35 cellular contexts compared by ENCODE assay signal in genomic region chr12:38282886-38283285, GRCh38. TPM values are rescaled to one million over a fixed set of nuclear protein-coding genes. Genes with fewer than 3 reads are reported as not detected.
DNase-seq lines count a peak whose midpoint lies in the region; ATAC-seq, FAIRE-seq and TF ChIP-seq lines count a peak whose summit lies in the region.
"Had no signal": no experiment of that assay in that cellular context is flagged by ENCODE, and none has a peak within 500 bp of the region (broad histone marks: within the 10 kb centered on the region; RNA-seq: fewer than 3 reads in every experiment).

No MANE protein-coding gene starts in this region.

- H3K4me3 ChIP-seq in breast epithelium = no peak overlapping the region
- no peak overlapping the region for H3K4me3 ChIP-seq in Panc1 (ENCODE audit: low read depth in 2 of 2, low read length in 2 of 2)
- H3K4me3 ChIP-seq: GM12878, heart left ventricle, K562, psoas muscle, skin epidermis, upper lobe of right lung had no signal

- H3K4me3 Mint-ChIP-seq in MCF 10A (ENCODE audit: unreplicated experiment) = no peak overlapping the region
- H3K4me3 Mint-ChIP-seq: activated CD4-positive, alpha-beta memory T cell treated with anti-CD3 and anti-CD28 coated beads for 36 hours; activated naive CD8-positive, alpha-beta T cell; CD8-positive, alpha-beta T cell; dendritic cell treated with granulocyte-macrophage colony-stimulating factor and Interleukin-4, amounts not matched to agents 40 ng/mL and 50 ng/mL, for 4 days; T-cell had no signal

- POLR2A ChIA-PET in MCF 10A (lab: Yijun Ruan, JAX) (interaction anchor here (0.7 to 1.7 kb wide), 2 partner anchors 34 to 114 kb away, joined by 4 to 5 read pairs; partner anchors contain the start of gene ALG10B), Panc1 (lab: Charles Lee) (no interaction called here)

- TF ChIP-seq POLR2A in breast epithelium (IDR thresholded peaks at IDR 0.05) = no peak

- ATAC-seq in Panc1 = peak; percentile 84
- ATAC-seq: CD8-positive, alpha-beta T cell; GM12878; heart left ventricle; K562; left lobe of liver; psoas muscle; T-cell; upper lobe of right lung had no signal

- no TSS peak for BruUV-seq in MCF 10A (replicated peaks; lab: Mats Ljungman, UMichigan)
- BruUV-seq in Panc1 (replicated peaks; lab: Mats Ljungman, UMichigan) = no TSS peak

- in situ Hi-C loops in Panc1 (cut with HindIII; ENCODE audit: low pct_unique_long_range_greater_than_20kb, low sequenced_read_pairs) = no loop called here

- no peaks in the 10 kb centered on the region for H3K27me3 Mint-ChIP-seq in MCF 10A (ENCODE audit: insufficient read depth, unreplicated experiment)
- H3K27me3 Mint-ChIP-seq: dendritic cell treated with granulocyte-macrophage colony-stimulating factor and Interleukin-4, amounts not matched to agents 40 ng/mL and 50 ng/mL, for 4 days had no signal

- H3K27me3 ChIP-seq in breast epithelium (no peaks in the 10 kb centered on the region), Panc1 (ENCODE audit: control insufficient read depth, insufficient read depth, low read length) (no peaks in the 10 kb centered on the region)
- H3K27me3 ChIP-seq: upper lobe of right lung had no signal

- no peak for TF ChIP-seq CTCF in MCF 10A (IDR thresholded peaks at IDR 0.05; ENCODE audit: unreplicated experiment)
- no peak for TF ChIP-seq CTCF in breast epithelium (IDR thresholded peaks at IDR 0.05)
- no peak for TF ChIP-seq CTCF in Panc1 (IDR thresholded peaks at IDR 0.05)

- H3K27ac Mint-ChIP-seq in MCF 10A (ENCODE audit: low read depth, unreplicated experiment) = peak overlapping the region; percentile 37
- H3K27ac Mint-ChIP-seq: activated CD4-positive, alpha-beta memory T cell treated with anti-CD3 and anti-CD28 coated beads for 36 hours; activated naive CD8-positive, alpha-beta T cell; activated T-helper 2 cell treated with anti-CD3 and anti-CD28 coated beads, Interferon-gamma antibody, Interleukin-2, Interleukin-4, amounts not matched to agents 10 μg/mL and 5 μg/mL and 100 μg/mL, durations not matched to agents 14 hours and 24 hours and 36 hours; CD8-positive, alpha-beta T cell; dendritic cell treated with granulocyte-macrophage colony-stimulating factor and Interleukin-4, amounts not matched to agents 40 ng/mL and 50 ng/mL, for 4 days; T-cell had no signal

- DNase-seq in MCF 10A (ENCODE audit: unreplicated experiment) (peak; percentile 86), breast epithelium (ENCODE audit: low spot score in 2 of 2) (no peak), Panc1 (ENCODE audit: low read depth, low spot score) (peak; percentile 76), epithelial cell of prostate (ENCODE audit: low read depth, low spot score) (peak; percentile 64), urothelium cell line (ENCODE audit: low spot score) (peak; percentile 21), NCI-H524 (lab: John Stamatoyannopoulos, UW) (no peak), NCI-H2081 treated with DMSO at 0.1 percent for 48 hours (lab: John Stamatoyannopoulos, UW) (no peak)
- DNase-seq in activated CD4-positive, alpha-beta T cell treated with anti-CD3 and anti-CD28 coated beads for 48 hours = no peak
- DNase-seq: activated CD4-positive, alpha-beta memory T cell treated with anti-CD3 and anti-CD28 coated beads for 36 hours; activated CD4-positive, CD25-positive, alpha-beta regulatory T cell; activated CD8-positive, alpha-beta memory T cell treated with anti-CD3 and anti-CD28 coated beads, Interleukin-2, amount 50 U/mL, for 48 hours; aorta; CD8-positive, alpha-beta T cell; central memory CD4-positive, alpha-beta T cell; DMS79 treated with DMSO at 0.1 percent for 48 hours; HCEC 1CT; heart left ventricle; mesendoderm; MM.1S; NCI-H1436 treated with DMSO at 0.1 percent for 48 hours; NCI-H526; psoas muscle; SIG-M5; stimulated activated CD4-positive, alpha-beta T cell treated with anti-CD3 and anti-CD28 coated beads, Interleukin-2, amount 100 ng/mL, for 24 hours; T-cell; upper lobe of right lung had no signal

- H3K9me3 ChIP-seq in breast epithelium = no peaks in the 10 kb centered on the region
- no peaks in the 10 kb centered on the region for H3K9me3 ChIP-seq in Panc1 (ENCODE audit: control insufficient read depth, insufficient read depth, low read depth, low read length)
- H3K9me3 ChIP-seq: heart left ventricle, psoas muscle, upper lobe of right lung had no signal

- H3K9me3 Mint-ChIP-seq in MCF 10A (ENCODE audit: unreplicated experiment) = peaks cover 8% of the 10 kb centered on the region
- H3K9me3 Mint-ChIP-seq: activated CD4-positive, alpha-beta memory T cell treated with anti-CD3 and anti-CD28 coated beads for 36 hours; activated T-helper 2 cell treated with anti-CD3 and anti-CD28 coated beads, Interferon-gamma antibody, Interleukin-2, Interleukin-4, amounts not matched to agents 10 μg/mL and 5 μg/mL and 100 μg/mL, durations not matched to agents 14 hours and 24 hours and 36 hours; CD8-positive, alpha-beta T cell had no signal

- intact Hi-C loops in MCF 10A (cut with micrococcal nuclease) (no loop called here), breast epithelium (cut with DNase I; ENCODE audit: low total_unique reads) (no loop called here), Panc1 (cut with micrococcal nuclease; ENCODE audit: unreplicated experiment) (no loop called here)

- peaks cover 17% of the 10 kb centered on the region for H3K4me1 Mint-ChIP-seq in MCF 10A (ENCODE audit: insufficient read depth, unreplicated experiment)
- H3K4me1 Mint-ChIP-seq: T-cell had no signal

- H3K27ac ChIP-seq in breast epithelium (no peak overlapping the region), Panc1 (ENCODE audit: low read length) (no peak overlapping the region), epithelial cell of prostate (peak overlapping the region; percentile 53)
- H3K27ac ChIP-seq: 22Rv1, heart left ventricle, psoas muscle, skin epidermis, upper lobe of right lung had no signal

- CTCF ChIA-PET in MCF 10A (lab: Yijun Ruan, JAX) = interaction anchor here (0.6 to 0.8 kb wide), 3 partner anchors 67 to 165 kb away, joined by 3 read pairs; no protein-coding TSS in a partner anchor
- CTCF ChIA-PET in Panc1 (lab: Charles Lee) = no interaction called here

- H3K36me3 ChIP-seq in breast epithelium = no peaks in the 10 kb centered on the region
- no peaks in the 10 kb centered on the region for H3K36me3 ChIP-seq in Panc1 (ENCODE audit: control insufficient read depth, insufficient read depth, low read length)
- H3K36me3 ChIP-seq: heart left ventricle, upper lobe of right lung had no signal

- no peak for FAIRE-seq in urothelium cell line (lab: Jason Lieb, UNC)
- FAIRE-seq: endometrium, GM12878, K562 had no signal

- H3K36me3 Mint-ChIP-seq in MCF 10A (ENCODE audit: insufficient read depth, unreplicated experiment) = no peaks in the 10 kb centered on the region
- H3K36me3 Mint-ChIP-seq: activated CD4-positive, alpha-beta memory T cell treated with anti-CD3 and anti-CD28 coated beads for 36 hours; activated naive CD8-positive, alpha-beta T cell; CD8-positive, alpha-beta T cell; T-cell had no signal

- H3K4me1 ChIP-seq in breast epithelium = no peaks in the 10 kb centered on the region
- H3K4me1 ChIP-seq in Panc1 (ENCODE audit: control insufficient read depth, insufficient read depth, low read length) = no peaks in the 10 kb centered on the region
- H3K4me1 ChIP-seq: heart left ventricle, psoas muscle, upper lobe of right lung had no signal

RNA-seq across cellular contexts. Expression of gene ALG10B, which starts 33.7 kb away (rescaled TPM):
- total RNA-seq in MCF 10A (2022) = 3.9 and 9.5 TPM in 2 replicates
- 1 to 10 TPM; 4.6 to 7.5 (median 5.9) TPM for total RNA-seq in breast epithelium
- total RNA-seq in Panc1 (2021; ENCODE audit: unreplicated experiment) = 7.2 TPM
- 1.6 TPM for polyA plus RNA-seq in Panc1 (2012; ENCODE audit: insufficient read length)

Comparison
In these comparisons a context has a peak if more than half of its experiments do, and no peak if none do; other contexts are left out.
1. DNase-seq: peak in MCF 10A (single experiment), Panc1 (single experiment), epithelial cell of prostate (single experiment) and urothelium cell line (single experiment); none in breast epithelium (0 of 2), NCI-H524 (0 of 2), NCI-H2081 treated with DMSO at 0.1 percent for 48 hours (single experiment) and activated CD4-positive, alpha-beta T cell treated with anti-CD3 and anti-CD28 coated beads for 48 hours (single experiment).